ENCODE assay signal across 16 cellular contexts in the genomic region with DNA sequence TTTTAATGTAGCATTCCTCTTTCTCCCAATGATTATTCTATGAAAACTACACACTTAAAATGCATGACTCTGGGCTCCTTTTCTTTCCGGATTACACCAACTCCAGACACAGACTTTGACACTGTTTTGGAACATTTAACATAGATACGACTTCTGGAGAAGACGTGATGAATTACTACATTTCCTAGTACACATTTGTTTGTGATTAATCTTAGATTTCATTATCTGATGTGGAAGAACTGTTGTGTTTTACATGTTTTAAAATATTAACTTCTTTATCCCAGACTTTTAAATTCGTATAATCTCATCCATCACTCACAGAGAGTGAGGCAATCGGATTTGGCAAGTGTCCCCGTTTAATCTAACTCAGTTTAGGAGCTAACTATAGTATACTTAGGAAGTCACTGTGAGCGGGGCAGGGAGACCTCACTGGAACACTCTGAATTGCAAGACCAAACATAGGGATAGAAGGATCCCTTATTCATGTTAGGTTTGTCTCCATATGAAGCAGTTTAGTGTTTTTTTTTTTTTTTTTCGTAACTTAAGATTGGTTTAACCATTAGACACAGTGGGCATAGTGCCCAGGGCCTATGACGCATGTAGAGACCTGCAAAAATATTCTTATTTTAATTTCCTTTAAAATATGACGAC.
A peak's percentile ranks its signal among the peaks of the same experiment; 100 is the strongest.
DNase-seq lines count a peak whose midpoint lies in the region; ATAC-seq and TF ChIP-seq lines count a peak whose summit lies in the region.
"Had no signal": no experiment of that assay in that cellular context is flagged by ENCODE, and none has a peak within 500 bp of the region (broad histone marks: within the 10 kb centered on the region; RNA-seq: fewer than 3 reads in every experiment).

No MANE protein-coding gene starts in this region.

- DNase-seq in NCI-H82 (lab: John Stamatoyannopoulos, UW) (peak; percentile 18), NCI-H82 treated with DMSO at 0.1 percent for 48 hours (lab: John Stamatoyannopoulos, UW; ENCODE audit: unreplicated experiment) (no peak), fibroblast of lung (ENCODE audit: low read depth in 2 of 2) (peak; percentile 64 to 93), mesenchymal stem cell (peak; percentile 90), uterus (peak; percentile 61 to 89), foreskin melanocyte (no peak)
- DNase-seq in activated T-cell treated with anti-CD3 and anti-CD28 coated beads, Interleukin-2, amount 50 U/mL, for 72 hours, result no peak
- DNase-seq: DMS153; H9; islet precursor cell; Kasumi-1; occipital lobe; stimulated activated CD4-positive, alpha-beta T cell treated with anti-CD3 and anti-CD28 coated beads, Interleukin-4, amount 100 ng/mL, for 24 hours; T1000 had no signal

- no peak overlapping the region for H2BK12ac ChIP-seq in mesenchymal stem cell (ENCODE audit: low read length in 2 of 2)

- no peak for ATAC-seq in activated T-cell treated with anti-CD3 and anti-CD28 coated beads, Interleukin-2, amount 50 U/mL, for 72 hours (replicated peaks in 1 of 2)
- no peak for ATAC-seq in HG03571 (IDR thresholded peaks at IDR 0.05; ENCODE audit: unreplicated experiment)

- H3K36me3 Mint-ChIP-seq in activated T-cell treated with anti-CD3 and anti-CD28 coated beads, Interleukin-2, amount 50 U/mL, for 72 hours (ENCODE audit: insufficient read depth in 2 of 2), result no peaks in the 10 kb centered on the region

- no peaks in the 10 kb centered on the region for H3K79me1 ChIP-seq in mesenchymal stem cell (replicated peaks; ENCODE audit: low read length, poor library complexity, severe bottlenecking)

- intact Hi-C loops in uterus (cut with DNase I; ENCODE audit: low total_unique reads), result no loop called here

- no peaks in the 10 kb centered on the region for H3K36me3 ChIP-seq in fibroblast of lung (ENCODE audit: control insufficient read depth, insufficient read depth, low read length)
- peaks cover 0 to 2% of the 10 kb centered on the region in 2 experiments for H3K36me3 ChIP-seq in mesenchymal stem cell (ENCODE audit: control insufficient read depth in 1 of 2, insufficient read depth in 2 of 2, low read depth in 1 of 2, low read length in 2 of 2)
- no peaks in the 10 kb centered on the region for H3K36me3 ChIP-seq in uterus

- H4K20me1 ChIP-seq in fibroblast of lung (ENCODE audit: control insufficient read depth, extremely low read depth, insufficient read depth, low read length), result no peaks in the 10 kb centered on the region

- H3K27ac ChIP-seq in fibroblast of lung (ENCODE audit: insufficient read depth, low read length) (no peak overlapping the region), mesenchymal stem cell (ENCODE audit: low read length, poor library complexity, severe bottlenecking) (no peak overlapping the region), uterus (peak overlapping the region; percentile 61 to 73)
- H3K27ac ChIP-seq: 22Rv1 had no signal

- H3K27ac Mint-ChIP-seq in activated T-cell treated with anti-CD3 and anti-CD28 coated beads, Interleukin-2, amount 50 U/mL, for 72 hours, result no peak overlapping the region
- H3K27ac Mint-ChIP-seq: H9 had no signal

- no peak overlapping the region for H3K4ac ChIP-seq in mesenchymal stem cell (ENCODE audit: low read depth in 1 of 2, low read length in 2 of 2)

- H3K14ac ChIP-seq in mesenchymal stem cell (ENCODE audit: low read length in 2 of 2), result no peak overlapping the region

- H2BK5ac ChIP-seq in mesenchymal stem cell (ENCODE audit: low read depth, low read length, poor library complexity, severe bottlenecking), result no peak overlapping the region

- H2AFZ ChIP-seq in fibroblast of lung (ENCODE audit: low read length), result no peak overlapping the region
- no peak overlapping the region for H2AFZ ChIP-seq in mesenchymal stem cell (ENCODE audit: low read depth, low read length)

- H3K4me1 Mint-ChIP-seq in activated T-cell treated with anti-CD3 and anti-CD28 coated beads, Interleukin-2, amount 50 U/mL, for 72 hours (ENCODE audit: low read depth), result no peaks in the 10 kb centered on the region
- H3K4me1 Mint-ChIP-seq: H9 had no signal

- H4K8ac ChIP-seq in mesenchymal stem cell (ENCODE audit: low read length), result no peak overlapping the region

- no peaks in the 10 kb centered on the region for H3K9me3 ChIP-seq in fibroblast of lung (ENCODE audit: control insufficient read depth, insufficient read depth, low read depth, low read length)
- H3K9me3 ChIP-seq in mesenchymal stem cell (ENCODE audit: control insufficient read depth, low read length), result no peaks in the 10 kb centered on the region
- H3K9me3 ChIP-seq in uterus, result no peaks in the 10 kb centered on the region

- no peaks in the 10 kb centered on the region for H3K27me3 Mint-ChIP-seq in activated T-cell treated with anti-CD3 and anti-CD28 coated beads, Interleukin-2, amount 50 U/mL, for 72 hours (ENCODE audit: low read depth)

- no peaks in the 10 kb centered on the region for H3K79me2 ChIP-seq in fibroblast of lung (ENCODE audit: control insufficient read depth, insufficient read depth, low read length)

- H3K4me3 Mint-ChIP-seq in activated T-cell treated with anti-CD3 and anti-CD28 coated beads, Interleukin-2, amount 50 U/mL, for 72 hours, result no peak overlapping the region
- H3K4me3 Mint-ChIP-seq: H9 had no signal

- H2BK15ac ChIP-seq in mesenchymal stem cell (ENCODE audit: low read depth, poor library complexity, severe bottlenecking), result no peak overlapping the region

- H3K9ac ChIP-seq in fibroblast of lung (ENCODE audit: insufficient read depth, low read length) (no peak overlapping the region), mesenchymal stem cell (ENCODE audit: low read length) (peak overlapping the region; percentile 80)

- H3K18ac ChIP-seq in mesenchymal stem cell (ENCODE audit: low read depth in 1 of 2, low read length in 2 of 2), result peak overlapping the region in 1 of 2 experiments; percentile 34

- H3K4me2 ChIP-seq in fibroblast of lung (ENCODE audit: extremely low read depth, insufficient read depth, low read length) (peak overlapping the region; percentile 18), mesenchymal stem cell (ENCODE audit: low read length, poor library complexity, severe bottlenecking) (peak overlapping the region; percentile 56)

- H3K23ac ChIP-seq in mesenchymal stem cell (ENCODE audit: low read length in 2 of 2), result no peak overlapping the region

- H2AK5ac ChIP-seq in mesenchymal stem cell (ENCODE audit: low read length, severe bottlenecking), result no peak overlapping the region

- TF ChIP-seq CTCF in fibroblast of lung (conservative IDR thresholded peaks at IDR 0.05 in 1 of 2, IDR thresholded peaks at IDR 0.05 in 1 of 2; ENCODE audit: low read depth in 1 of 2, low read length in 2 of 2), result no peak
- no peak for TF ChIP-seq CTCF in uterus (IDR thresholded peaks at IDR 0.05)

- H3K9me3 Mint-ChIP-seq in activated T-cell treated with anti-CD3 and anti-CD28 coated beads, Interleukin-2, amount 50 U/mL, for 72 hours, result peaks cover 2 to 10% of the 10 kb centered on the region in 2 donors
- H3K9me3 Mint-ChIP-seq: H9 had no signal

- no peaks in the 10 kb centered on the region for H3K27me3 ChIP-seq in fibroblast of lung (ENCODE audit: control insufficient read depth, insufficient read depth, low read length)
- no peaks in the 10 kb centered on the region for H3K27me3 ChIP-seq in mesenchymal stem cell (ENCODE audit: control insufficient read depth in 1 of 2, insufficient read depth in 1 of 2, low read length in 2 of 2)
- no peaks in the 10 kb centered on the region for H3K27me3 ChIP-seq in uterus

- no peak for TF ChIP-seq POLR2A in uterus (IDR thresholded peaks at IDR 0.05)

- H2BK120ac ChIP-seq in mesenchymal stem cell (ENCODE audit: low read depth, low read length), result peak overlapping the region; percentile 71

- WGBS in mesenchymal stem cell, result 27% methylated on average over 3 of the region's 10 CpGs

- H4K91ac ChIP-seq in mesenchymal stem cell (ENCODE audit: low read length), result no peak overlapping the region

- H3K4me1 ChIP-seq in fibroblast of lung (ENCODE audit: control insufficient read depth, extremely low read depth, insufficient read depth, low read length) (no peaks in the 10 kb centered on the region), mesenchymal stem cell (ENCODE audit: control insufficient read depth, insufficient read depth, low read depth, low read length) (no peaks in the 10 kb centered on the region), uterus (no peaks in the 10 kb centered on the region)

- no peak overlapping the region for H3K4me3 ChIP-seq in fibroblast of lung (replicated peaks in 1 of 4; ENCODE audit: control extremely low read depth in 1 of 4, insufficient read depth in 1 of 4, low read depth in 3 of 4, low read length in 4 of 4)
- H3K4me3 ChIP-seq in mesenchymal stem cell (ENCODE audit: insufficient read depth in 1 of 2, low read depth in 1 of 2, low read length in 2 of 2), result peak overlapping the region in 1 of 2 experiments; percentile 34
- no peak overlapping the region for H3K4me3 ChIP-seq in uterus

Comparison
In these comparisons a context has a peak if more than half of its experiments do, and no peak if none do; other contexts are left out.
1. DNase-seq: peak in NCI-H82 (single experiment), fibroblast of lung (2 of 2), mesenchymal stem cell (single experiment) and uterus (2 of 2); none in NCI-H82 treated with DMSO at 0.1 percent for 48 hours (single experiment), foreskin melanocyte (single experiment) and activated T-cell treated with anti-CD3 and anti-CD28 coated beads, Interleukin-2, amount 50 U/mL, for 72 hours (0 of 2).
2. H3K27ac ChIP-seq: peak in uterus (2 of 2); none in fibroblast of lung (single experiment) and mesenchymal stem cell (single experiment).